ENCODE assay signal across 8 cellular contexts in the genomic region with DNA sequence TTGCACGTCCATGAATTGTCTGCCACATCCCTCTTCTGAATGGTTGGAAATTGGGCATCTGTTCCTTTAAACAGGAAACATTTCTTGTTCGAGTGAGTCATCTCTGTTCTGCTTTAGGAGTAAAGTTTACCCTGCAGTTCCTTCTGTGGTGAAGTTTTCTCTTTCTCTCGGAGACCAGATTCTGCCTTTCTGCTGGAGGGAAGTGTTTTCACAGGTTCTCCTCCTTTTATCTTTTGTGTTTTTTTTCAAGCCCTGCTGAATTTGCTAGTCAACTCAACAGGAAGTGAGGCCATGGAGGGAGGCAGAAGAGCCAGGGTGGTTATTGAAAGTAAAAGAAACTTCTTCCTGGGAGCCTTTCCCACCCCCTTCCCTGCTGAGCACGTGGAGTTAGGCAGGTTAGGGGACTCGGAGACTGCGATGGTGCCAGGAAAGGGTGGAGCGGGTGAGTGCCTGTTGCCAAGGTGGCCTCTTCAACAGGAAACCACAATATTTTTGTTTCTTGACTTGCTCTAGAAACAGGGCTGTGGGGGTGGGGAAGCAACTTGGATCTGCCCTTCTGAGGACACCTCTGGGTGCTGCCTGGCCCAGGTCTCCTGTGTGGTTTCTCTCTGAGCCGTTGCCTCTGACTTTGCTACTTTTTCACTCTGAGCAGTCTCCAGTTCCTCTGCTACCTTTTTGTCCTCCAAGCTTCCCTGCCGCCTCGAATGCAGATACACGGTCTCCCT. TPM values are rescaled to one million over a fixed set of nuclear protein-coding genes. Genes with fewer than 3 reads are reported as not detected.
A peak's percentile ranks its signal among the peaks of the same experiment; 100 is the strongest.
DNase-seq lines count a peak whose midpoint lies in the region; ATAC-seq and TF ChIP-seq lines count a peak whose summit lies in the region.

No MANE protein-coding gene starts in this region.

- peak; percentile 62 for DNase-seq in NCI-H748 (lab: John Stamatoyannopoulos, UW; ENCODE audit: unreplicated experiment)
- DNase-seq in NCI-H748 treated with DMSO at 0.1 percent for 48 hours (lab: John Stamatoyannopoulos, UW) = no peak
- peak; percentile 93 for DNase-seq in NOMO-1 treated with DMSO at 0.1 percent for 48 hours (lab: John Stamatoyannopoulos, UW; ENCODE audit: unreplicated experiment)
- peak; percentile 80 for DNase-seq in activated CD8-positive, alpha-beta memory T cell treated with anti-CD3 and anti-CD28 coated beads, Interleukin-2, amount 50 U/mL, for 24 hours (ENCODE audit: extremely low read depth)
- DNase-seq in epithelial cell of esophagus (ENCODE audit: low read depth) = peak; percentile 86
- peak; percentile 73 for DNase-seq in myocyte (ENCODE audit: low read depth)

- no peak for TF ChIP-seq CTCF in epithelial cell of esophagus (IDR thresholded peaks at IDR 0.05; ENCODE audit: insufficient read depth, low read depth, low read length, missing control alignments)

- H3K36me3 Mint-ChIP-seq in stimulated activated memory B cell treated with anti-CD40 and anti-IgM and Interleukin-4, amounts not matched to agents 10 μg/mL and 1 μg/mL and 100 μg/mL, for 72 hours = peaks cover 5% of the 10 kb centered on the region

- peak overlapping the region; percentile 95 for H3K27ac Mint-ChIP-seq in stimulated activated memory B cell treated with anti-CD40 and anti-IgM and Interleukin-4, amounts not matched to agents 10 μg/mL and 1 μg/mL and 100 μg/mL, for 72 hours

- peak overlapping the region; percentile 89 for H3K4me3 Mint-ChIP-seq in stimulated activated memory B cell treated with anti-CD40 and anti-IgM and Interleukin-4, amounts not matched to agents 10 μg/mL and 1 μg/mL and 100 μg/mL, for 72 hours

- peak; percentile 66 for ATAC-seq in HG03064 (IDR thresholded peaks at IDR 0.05; ENCODE audit: low read depth, unreplicated experiment)
- peak; percentile 88 for ATAC-seq in stimulated activated memory B cell treated with anti-CD40 and anti-IgM and Interleukin-4, amounts not matched to agents 10 μg/mL and 1 μg/mL and 100 μg/mL, for 72 hours

- H3K4me1 Mint-ChIP-seq in stimulated activated memory B cell treated with anti-CD40 and anti-IgM and Interleukin-4, amounts not matched to agents 10 μg/mL and 1 μg/mL and 100 μg/mL, for 72 hours = peaks cover 65% of the 10 kb centered on the region

- H3K27me3 Mint-ChIP-seq in stimulated activated memory B cell treated with anti-CD40 and anti-IgM and Interleukin-4, amounts not matched to agents 10 μg/mL and 1 μg/mL and 100 μg/mL, for 72 hours = no peaks in the 10 kb centered on the region

- no peaks in the 10 kb centered on the region for H3K9me3 Mint-ChIP-seq in stimulated activated memory B cell treated with anti-CD40 and anti-IgM and Interleukin-4, amounts not matched to agents 10 μg/mL and 1 μg/mL and 100 μg/mL, for 72 hours

- H3K4me3 ChIP-seq in epithelial cell of esophagus (ENCODE audit: low read length) = peak overlapping the region; percentile 58

RNA-seq across cellular contexts. Expression of gene CASP8, which starts 2.2 kb away (rescaled TPM):
- 10.4 and 12.5 TPM in 2 replicates for total RNA-seq in myocyte
- polyA plus RNA-seq in myocyte (2012) = 6.0 TPM
